In genomic region chr19:12065100-12065538, GRCh38 we compare ENCODE assay signal across 8 cellular contexts. TPM values are rescaled to one million over a fixed set of nuclear protein-coding genes. Genes with fewer than 3 reads are reported as not detected.
DNase-seq lines count a peak whose midpoint lies in the region; ATAC-seq, FAIRE-seq and TF ChIP-seq lines count a peak whose summit lies in the region.

No MANE protein-coding gene starts in this region.

- WGBS in GM12878 (ENCODE audit: insufficient coverage, insufficient replicate concordance, low lambda C conversion rate, missing lambda C conversion rate) = 5% methylated on average over 15 of the region's 23 CpGs
- no CpG with 5 or more reads among the region's 23 CpGs for WGBS in iPS DF 6.9 (ENCODE audit: insufficient coverage, insufficient read length)

- TF ChIP-seq RAD21 in GM12878 (IDR thresholded peaks at IDR 0.05; ENCODE audit: insufficient read depth, low read depth, low read length) = no peak

- no peak for TF ChIP-seq EP300 in GM12878 (IDR thresholded peaks at IDR 0.05; ENCODE audit: borderline replicate concordance in 1 of 2, control insufficient read depth in 1 of 2, low read depth in 2 of 2, low read length in 2 of 2)

- CTCF ChIA-PET in GM12878 (lab: Yijun Ruan, JAX) = no interaction called here

- FAIRE-seq in GM12878 (lab: Jason Lieb, UNC) = no peak

- H3K27me3 ChIP-seq in GM12878 (replicated peaks in 1 of 2; ENCODE audit: control insufficient read depth in 2 of 2, insufficient read depth in 2 of 2, low read length in 1 of 2) (no peaks in the 10 kb centered on the region), iPS DF 6.9 (ENCODE audit: control insufficient read depth, insufficient read depth, low read length) (no peaks in the 10 kb centered on the region)

- H2AFZ ChIP-seq in GM12878 (ENCODE audit: control insufficient read depth, low read depth, low read length) = peak overlapping the region; percentile 53

- no peak for TF ChIP-seq POLR2A in GM12878 (IDR thresholded peaks at IDR 0.05; ENCODE audit: low read depth, low read length)

- SMC1A ChIA-PET in GM12878 (lab: Charles Lee; ENCODE audit: uncharacterized antibody, unreplicated experiment) = no interaction called here

- POLR2A ChIA-PET in GM12878 (lab: Charles Lee) = no interaction called here

- no TSS peak for BruUV-seq in GM12878 (replicated peaks; lab: Mats Ljungman, UMichigan)

- peaks cover 4% of the 10 kb centered on the region; the same call in 1 of the 2 replicates for H3K79me2 ChIP-seq in GM12878 (ENCODE audit: control insufficient read depth, insufficient read depth, low read length)

- intact Hi-C loops in GM12878 (cut with micrococcal nuclease; ENCODE audit: unreplicated experiment) = no loop called here

- H3K36me3 ChIP-seq in GM12878 (ENCODE audit: control insufficient read depth in 2 of 2, insufficient read depth in 2 of 2, low read length in 1 of 2) = no peaks in the 10 kb centered on the region
- no peaks in the 10 kb centered on the region for H3K36me3 ChIP-seq in iPS DF 6.9 (ENCODE audit: control insufficient read depth, insufficient read depth, low read length)

- no peaks in the 10 kb centered on the region for H4K20me1 ChIP-seq in GM12878 (ENCODE audit: control insufficient read depth, insufficient read depth)

- H3K27ac ChIP-seq in GM12878 (ENCODE audit: control insufficient read depth, insufficient read depth) (peak overlapping the region; percentile 86), iPS DF 6.9 (ENCODE audit: low read length) (no peak overlapping the region)

- RAD21 ChIA-PET in GM12878 (lab: Charles Lee; ENCODE audit: unreplicated experiment) = no interaction called here

- in situ Hi-C loops in GM12878 (cut with MboI) = no loop called here

- peak overlapping the region; percentile 71 for H3K4me2 ChIP-seq in GM12878 (ENCODE audit: control insufficient read depth, insufficient read depth)

- peak overlapping the region; percentile 91 for H3K4me3 ChIP-seq in LNCaP clone FGC (ENCODE audit: low read depth, low read length)
- peak overlapping the region; percentile 64 for H3K4me3 ChIP-seq in GM12878
- H3K4me3 ChIP-seq in iPS DF 6.9 (ENCODE audit: low read length) = peak overlapping the region; percentile 63

- DNase-seq in NCI-H82 (lab: John Stamatoyannopoulos, UW) = peak; percentile 37
- DNase-seq in NCI-H82 treated with DMSO at 0.1 percent for 48 hours (lab: John Stamatoyannopoulos, UW; ENCODE audit: unreplicated experiment) = no peak
- no peak for DNase-seq in LNCaP clone FGC (ENCODE audit: low read depth)
- DNase-seq in GM12878 (ENCODE audit: low read depth, low spot score) = no peak
- DNase-seq in iPS DF 6.9 (ENCODE audit: low read depth, low spot score) = no peak
- DNase-seq in retina = peak; percentile 79
- no peak for DNase-seq in cerebellar nuclear complex (lab: John Stamatoyannopoulos, UW)

- H3K9ac ChIP-seq in GM12878 (ENCODE audit: control insufficient read depth, insufficient read depth, low read length) = peak overlapping the region; percentile 94

- H3K9me3 ChIP-seq in GM12878 (replicated peaks; ENCODE audit: control insufficient read depth, insufficient read depth, low read length) (no peaks in the 10 kb centered on the region; the same call in 1 of the 3 replicates), iPS DF 6.9 (ENCODE audit: control insufficient read depth, insufficient read depth, low read length) (no peaks in the 10 kb centered on the region)

- no peak for ATAC-seq in GM12878
- ATAC-seq in HG02885 (IDR thresholded peaks at IDR 0.05; ENCODE audit: poor library complexity, unreplicated experiment) = no peak

- no peaks in the 10 kb centered on the region for H3K4me1 ChIP-seq in GM12878 (ENCODE audit: control insufficient read depth, insufficient read depth, low read length)
- 0 out of 2 replicates have a peak, but pooled peaks cover 4% of the 10 kb centered on the region for H3K4me1 ChIP-seq in iPS DF 6.9 (ENCODE audit: control insufficient read depth, insufficient read depth, low read length)

- TF ChIP-seq CTCF in LNCaP clone FGC (IDR thresholded peaks at IDR 0.05; ENCODE audit: control insufficient read depth, extremely low read depth, insufficient read depth) (no peak), GM12878 (IDR thresholded peaks at IDR 0.05 in 2 of 3, conservative IDR thresholded peaks at IDR 0.05 in 1 of 3; ENCODE audit: control insufficient read depth in 2 of 3, extremely low read depth in 1 of 3, insufficient read depth in 1 of 3, low read depth in 3 of 3, low read length in 3 of 3) (no peak)

RNA-seq across cellular contexts. Expression of gene ZNF844, which starts 0.6 kb away (rescaled TPM):
- 1.1 and 1.4 TPM in 2 replicates for total RNA-seq in GM12878 (2013; cell fraction: nucleolus; rRNA removed)
- total RNA-seq in GM12878 (2014; rRNA removed) (0.96 and 1.0 TPM in 2 replicates), GM12878 (2014; rRNA removed; fragmentation: Illumina TruSeq; extraction: Trizol) (1.0 and 1.1 TPM in 2 replicates), GM12878 (2021) (1.1 and 1.4 TPM in 2 replicates)
- polyA plus RNA-seq in GM12878 (2011; ENCODE audit: low read depth) = 2.2 TPM
- polyA plus RNA-seq in GM12878 (2011; rRNA removed) (0.16 and 0.24 TPM in 2 replicates), GM12878 (2014; fragmentation: Illumina TruSeq; extraction: Trizol) (0.93 and 1.5 TPM in 2 replicates), GM12878 (2014; fragmentation: Nextera tagmentation; extraction: Ambion mirVana) (under 1 TPM; 0.16 to 0.26 TPM), GM12878 (2014; rRNA removed) (0.38 and 0.47 TPM in 2 replicates), GM12878 (2016; fragmentation: Nextera tagmentation; extraction: Ambion mirVana) (under 1 TPM; 0.42 to 0.96 TPM)
- 0.07 and 0.10 TPM in 2 replicates for polyA plus RNA-seq in GM12878 (2011; cell fraction: cytosol; rRNA removed)
- 0.09 and 0.13 TPM in 2 replicates for polyA plus RNA-seq in GM12878 (2011; cell fraction: nucleus; rRNA removed)
- 2.9 and 3.5 TPM in 2 replicates for polyA plus RNA-seq in GM12878 (2012)
- 0.07 and 0.10 TPM in 2 replicates for polyA minus RNA-seq in GM12878 (2011; rRNA and poly(A)+ RNA removed)
- polyA minus RNA-seq in GM12878 (2011; cell fraction: cytosol; rRNA and poly(A)+ RNA removed) = not detected in 2 replicates
- 0.10 and 0.12 TPM in 2 replicates for polyA minus RNA-seq in GM12878 (2011; cell fraction: nucleus; rRNA and poly(A)+ RNA removed)

RNA-seq across cellular contexts. Expression of gene ZNF878, which starts 12.4 kb away (rescaled TPM):
- total RNA-seq in GM12878 (2013; cell fraction: nucleolus; rRNA removed) = 24.9 and 26.8 TPM in 2 replicates
- 0.68 and 1.3 TPM in 2 replicates for total RNA-seq in GM12878 (2014; rRNA removed)
- total RNA-seq in GM12878 (2014; rRNA removed; fragmentation: Illumina TruSeq; extraction: Trizol) = 1.1 and 1.7 TPM in 2 replicates
- total RNA-seq in GM12878 (2021) = 0.74 TPM in 2 replicates
- 0.43 TPM for polyA plus RNA-seq in GM12878 (2011; ENCODE audit: low read depth)
- polyA plus RNA-seq in GM12878 (2011; rRNA removed) = 1.3 and 1.8 TPM in 2 replicates
- polyA plus RNA-seq in GM12878 (2011; cell fraction: cytosol; rRNA removed) = 0.52 and 0.69 TPM in 2 replicates
- 1.2 TPM in 2 replicates for polyA plus RNA-seq in GM12878 (2011; cell fraction: nucleus; rRNA removed)
- 0.79 and 0.83 TPM in 2 replicates for polyA plus RNA-seq in GM12878 (2012)
- polyA plus RNA-seq in GM12878 (2014; fragmentation: Illumina TruSeq; extraction: Trizol) = 0.63 and 0.97 TPM in 2 replicates
- polyA plus RNA-seq in GM12878 (2014; fragmentation: Nextera tagmentation; extraction: Ambion mirVana) = under 1 TPM; 0.24 to 0.79 TPM
- 0.30 and 0.33 TPM in 2 replicates for polyA plus RNA-seq in GM12878 (2014; rRNA removed)
- under 1 TPM; 0.44 to 0.82 TPM for polyA plus RNA-seq in GM12878 (2016; fragmentation: Nextera tagmentation; extraction: Ambion mirVana)
- 2.6 and 3.7 TPM in 2 replicates for polyA minus RNA-seq in GM12878 (2011; rRNA and poly(A)+ RNA removed)
- polyA minus RNA-seq in GM12878 (2011; cell fraction: cytosol; rRNA and poly(A)+ RNA removed) = 0.52 and 1.7 TPM in 2 replicates
- 1.7 and 2.1 TPM in 2 replicates for polyA minus RNA-seq in GM12878 (2011; cell fraction: nucleus; rRNA and poly(A)+ RNA removed)

RNA-seq across cellular contexts. Expression of gene ZNF433, which starts 29.6 kb away (rescaled TPM):
- 13.9 and 16.3 TPM in 2 replicates for total RNA-seq in GM12878 (2013; cell fraction: nucleolus; rRNA removed)
- total RNA-seq in GM12878 (2014; rRNA removed) = 0.79 and 0.82 TPM in 2 replicates
- total RNA-seq in GM12878 (2014; rRNA removed; fragmentation: Illumina TruSeq; extraction: Trizol) = 1.5 and 1.8 TPM in 2 replicates
- total RNA-seq in GM12878 (2021) = 1.2 and 1.3 TPM in 2 replicates
- 3.3 TPM for polyA plus RNA-seq in GM12878 (2011; ENCODE audit: low read depth)
- 0.95 and 1.0 TPM in 2 replicates for polyA plus RNA-seq in GM12878 (2011; rRNA removed)
- polyA plus RNA-seq in GM12878 (2011; cell fraction: cytosol; rRNA removed) = 0.32 and 0.34 TPM in 2 replicates
- polyA plus RNA-seq in GM12878 (2011; cell fraction: nucleus; rRNA removed) = 1.5 and 1.6 TPM in 2 replicates
- 3.2 and 5.3 TPM in 2 replicates for polyA plus RNA-seq in GM12878 (2012)
- polyA plus RNA-seq in GM12878 (2014; fragmentation: Illumina TruSeq; extraction: Trizol) = 2.0 and 2.5 TPM in 2 replicates
- polyA plus RNA-seq in GM12878 (2014; fragmentation: Nextera tagmentation; extraction: Ambion mirVana) = 1 to 10 TPM; 1.7 to 1.8 TPM
- polyA plus RNA-seq in GM12878 (2014; rRNA removed) = 1.0 and 1.3 TPM in 2 replicates
- 1 to 10 TPM; 2.5 to 2.9 TPM for polyA plus RNA-seq in GM12878 (2016; fragmentation: Nextera tagmentation; extraction: Ambion mirVana)
- 1.3 and 1.8 TPM in 2 replicates for polyA minus RNA-seq in GM12878 (2011; rRNA and poly(A)+ RNA removed)
- not detected in 2 replicates for polyA minus RNA-seq in GM12878 (2011; cell fraction: cytosol; rRNA and poly(A)+ RNA removed)
- polyA minus RNA-seq in GM12878 (2011; cell fraction: nucleus; rRNA and poly(A)+ RNA removed) = 0.60 and 1.1 TPM in 2 replicates

Comparison
In these comparisons a context has a peak if more than half of its experiments do, and no peak if none do; other contexts are left out.
1. DNase-seq: peak in NCI-H82 (single experiment) and retina (single experiment); none in NCI-H82 treated with DMSO at 0.1 percent for 48 hours (single experiment), LNCaP clone FGC (single experiment), GM12878 (single experiment), iPS DF 6.9 (single experiment) and cerebellar nuclear complex (0 of 2).
2. Peak in every context shown above with its lines, with median percentiles within 50 percentile points of each other: H3K4me3 ChIP-seq.